In genomic region chr4:121696140-121696640, GRCh38 we compare ENCODE assay signal across 8 cellular contexts. TPM values are rescaled to one million over a fixed set of nuclear protein-coding genes. Genes with fewer than 3 reads are reported as not detected.
DNase-seq lines count a peak whose midpoint lies in the region; ATAC-seq and TF ChIP-seq lines count a peak whose summit lies in the region.

No MANE protein-coding gene starts in this region.

- H3K79me2 ChIP-seq in osteoblast (ENCODE audit: insufficient read depth, low read length) = peaks cover 56% of the 10 kb centered on the region

- H3K9ac ChIP-seq in SK-N-MC (ENCODE audit: insufficient read length) = peak overlapping the region; percentile 81

- peak overlapping the region; percentile 92 for H3K4me2 ChIP-seq in osteoblast (ENCODE audit: insufficient read depth, low read length)

- peak; percentile 47 for DNase-seq in NCI-H345 (lab: John Stamatoyannopoulos, UW)
- no peak for DNase-seq in NCI-H345 treated with DMSO at 0.1 percent for 48 hours (lab: John Stamatoyannopoulos, UW; ENCODE audit: unreplicated experiment)
- no peak for DNase-seq in SK-N-MC (ENCODE audit: low read depth, low spot score)
- DNase-seq in activated naive CD4-positive, alpha-beta T cell treated with anti-CD3 and anti-CD28 coated beads, Interleukin-2, amount 50 U/mL, for 72 hours (ENCODE audit: low spot score in 2 of 2) = peak; percentile 54 to 79
- DNase-seq in Right ventricle myocardium inferior (ENCODE audit: missing footprints) = peak; percentile 86
- peak; percentile 84 for DNase-seq in osteoblast (ENCODE audit: insufficient read length, low spot score, missing footprints)
- DNase-seq in ureter (ENCODE audit: low spot score) = peak; percentile 74

- no peaks in the 10 kb centered on the region for H3K9me3 ChIP-seq in SK-N-MC (ENCODE audit: low read depth, low read length)
- no peaks in the 10 kb centered on the region for H3K9me3 ChIP-seq in osteoblast (ENCODE audit: low read depth, low read length)

- H3K27ac ChIP-seq in SK-N-MC (0 out of 2 replicates have a peak overlapping the region, but pooled peaks have one; percentile 48), osteoblast (ENCODE audit: low read depth, low read length) (peak overlapping the region; percentile 99)

- no peaks in the 10 kb centered on the region for H3K9me3 Mint-ChIP-seq in activated naive CD4-positive, alpha-beta T cell treated with anti-CD3 and anti-CD28 coated beads, Interleukin-2, amount 50 U/mL, for 72 hours

- H2AFZ ChIP-seq in osteoblast (ENCODE audit: low read length) = peak overlapping the region; percentile 80

- no peaks in the 10 kb centered on the region for H3K27me3 ChIP-seq in osteoblast (ENCODE audit: insufficient read depth, low read length)

- peaks cover 11% of the 10 kb centered on the region; the same call in 1 of the 2 replicates for H3K36me3 ChIP-seq in SK-N-MC (ENCODE audit: insufficient read depth, low read length)
- H3K36me3 ChIP-seq in osteoblast (ENCODE audit: insufficient read depth, low read length) = peaks cover 23% of the 10 kb centered on the region

- peak overlapping the region; percentile 94 to 98 for H3K27ac Mint-ChIP-seq in activated naive CD4-positive, alpha-beta T cell treated with anti-CD3 and anti-CD28 coated beads, Interleukin-2, amount 50 U/mL, for 72 hours

- ATAC-seq in HG03159 (IDR thresholded peaks at IDR 0.05; ENCODE audit: unreplicated experiment) (peak; percentile 24), Right ventricle myocardium inferior (peak; percentile 61)
- peak; percentile 56 to 68 for ATAC-seq in activated naive CD4-positive, alpha-beta T cell treated with anti-CD3 and anti-CD28 coated beads, Interleukin-2, amount 50 U/mL, for 72 hours

- no peak for TF ChIP-seq CTCF in osteoblast (IDR thresholded peaks at IDR 0.05; ENCODE audit: extremely low read depth, low read depth, low read length)

- peaks cover 5 to 6% of the 10 kb centered on the region in 2 donors for H3K36me3 Mint-ChIP-seq in activated naive CD4-positive, alpha-beta T cell treated with anti-CD3 and anti-CD28 coated beads, Interleukin-2, amount 50 U/mL, for 72 hours

- intact Hi-C loops in Right ventricle myocardium inferior (cut with DNase I) = loop anchor here (5.0 kb wide), 3 partner anchors 41 to 126 kb away; partner anchors contain the start of genes CCNA2 and EXOSC9

- peak overlapping the region; percentile 94 for H3K4me3 ChIP-seq in SK-N-MC
- H3K4me3 ChIP-seq in osteoblast (ENCODE audit: insufficient read depth, low read length) = peak overlapping the region; percentile 97

- peaks cover 26% of the 10 kb centered on the region for H4K20me1 ChIP-seq in osteoblast (ENCODE audit: insufficient read depth, low read length)

- peaks cover 40% of the 10 kb centered on the region for H3K4me1 ChIP-seq in osteoblast (ENCODE audit: insufficient read depth, low read length)

RNA-seq across cellular contexts. Expression of gene ANXA5, which starts 0.6 kb away (rescaled TPM):
- 100 to 1,000 TPM in 1 of 2 donors, 10 to 100 TPM in 1; 82.9 to 161 TPM for total RNA-seq in activated naive CD4-positive, alpha-beta T cell treated with anti-CD3 and anti-CD28 coated beads, Interleukin-2, amount 50 U/mL, for 72 hours
- total RNA-seq in Right ventricle myocardium inferior (136 TPM), osteoblast (1,038 and 1,166 TPM in 2 replicates), ureter (141 TPM)

Comparison
In these comparisons a context has a peak if more than half of its experiments do, and no peak if none do; other contexts are left out.
1. DNase-seq: peak in NCI-H345 (single experiment), activated naive CD4-positive, alpha-beta T cell treated with anti-CD3 and anti-CD28 coated beads, Interleukin-2, amount 50 U/mL, for 72 hours (2 of 2), Right ventricle myocardium inferior (single experiment), osteoblast (single experiment) and ureter (single experiment); none in NCI-H345 treated with DMSO at 0.1 percent for 48 hours (single experiment) and SK-N-MC (single experiment).
2. Peak in every context shown above with its lines, with median percentiles within 50 percentile points of each other: ATAC-seq.